In the genomic region with DNA sequence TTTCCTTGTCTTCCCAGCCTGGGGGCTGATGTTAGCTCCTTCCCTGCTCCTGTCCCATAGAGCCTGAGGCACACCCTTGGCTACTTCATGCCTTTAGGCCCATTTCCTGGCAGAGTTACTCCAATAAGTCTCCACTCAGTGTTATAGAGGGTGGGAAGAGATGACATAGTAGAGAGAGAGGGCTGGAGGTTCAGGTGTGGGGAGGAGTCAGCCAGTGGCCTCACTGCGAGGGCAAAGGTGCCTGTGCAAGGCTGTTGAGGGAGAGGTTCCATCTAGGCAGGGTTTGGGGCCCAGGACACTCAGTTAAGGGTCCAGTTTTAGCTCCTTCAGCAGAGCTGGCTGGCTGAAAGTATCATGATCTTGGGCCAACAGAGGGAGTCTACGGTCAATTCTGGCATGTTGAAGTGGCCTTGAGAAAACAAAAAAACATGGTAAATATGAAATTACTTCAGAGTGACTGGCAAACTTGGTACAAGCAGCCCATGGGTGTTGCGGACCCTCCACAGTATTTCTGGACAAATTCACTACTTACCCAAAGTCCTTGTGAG, we compare ENCODE assay signal across 15 cellular contexts.
A peak's percentile ranks its signal among the peaks of the same experiment; 100 is the strongest.
DNase-seq lines count a peak whose midpoint lies in the region; ATAC-seq and TF ChIP-seq lines count a peak whose summit lies in the region.
"Had no signal": no experiment of that assay in that cellular context is flagged by ENCODE, and none has a peak within 500 bp of the region (broad histone marks: within the 10 kb centered on the region; RNA-seq: fewer than 3 reads in every experiment).

No MANE protein-coding gene starts in this region.

- peaks cover 29% of the 10 kb centered on the region for H3K9me3 Mint-ChIP-seq in endodermal cell

- ATAC-seq in GM21786 (IDR thresholded peaks at IDR 0.05; ENCODE audit: unreplicated experiment): no peak
- ATAC-seq: CD8-positive, alpha-beta T cell; GM12878 had no signal

- H3K9ac ChIP-seq in endodermal cell (ENCODE audit: extremely low read depth, low read length, poor library complexity, severe bottlenecking) (no peak overlapping the region), liver (ENCODE audit: low read depth in 1 of 2, low read length in 2 of 2) (no peak overlapping the region)
- H3K9ac ChIP-seq: BLaER1 treated with 17β-estradiol and CSF1 and Interleukin-3, amounts not matched to agents 10 nM and 100 nM; GM23248 had no signal

- H3K27me3 Mint-ChIP-seq in endodermal cell (ENCODE audit: insufficient read depth): peaks cover 2% of the 10 kb centered on the region

- H3K36me3 ChIP-seq in endodermal cell (ENCODE audit: control insufficient read depth, insufficient read depth, low read length): no peaks in the 10 kb centered on the region
- H3K36me3 ChIP-seq in liver (ENCODE audit: control insufficient read depth in 4 of 4, insufficient read depth in 3 of 4, low read depth in 1 of 4, low read length in 3 of 4): no peaks in the 10 kb centered on the region
- H3K36me3 ChIP-seq: BLaER1 treated with 17β-estradiol and CSF1 and Interleukin-3, amounts not matched to agents 10 nM and 100 nM; HAP-1 had no signal

- 0 out of 2 replicates have a peak, but pooled peaks have one; percentile 11 for TF ChIP-seq CTCF in VCaP (conservative IDR thresholded peaks at IDR 0.05)
- peak; percentile 19 for TF ChIP-seq CTCF in endodermal cell (conservative IDR thresholded peaks at IDR 0.05)
- no peak for TF ChIP-seq CTCF in liver (IDR thresholded peaks at IDR 0.05; ENCODE audit: low read depth, low read length, missing input control)

- H3K4me1 ChIP-seq in endodermal cell (ENCODE audit: control insufficient read depth, insufficient read depth, low read length): no peaks in the 10 kb centered on the region
- H3K4me1 ChIP-seq in liver (ENCODE audit: control insufficient read depth in 4 of 4, insufficient read depth in 4 of 4, low read length in 3 of 4): peaks cover 11 to 36% (median 28%) of the 10 kb centered on the region in 4 donors
- H3K4me1 ChIP-seq: BLaER1 treated with 17β-estradiol and CSF1 and Interleukin-3, amounts not matched to agents 10 nM and 100 nM; HAP-1 had no signal

- no peaks in the 10 kb centered on the region for H3K27me3 ChIP-seq in endodermal cell (ENCODE audit: control insufficient read depth, insufficient read depth, low read length, poor library complexity, severe bottlenecking)
- H3K27me3 ChIP-seq in liver (ENCODE audit: control insufficient read depth in 4 of 4, insufficient read depth in 4 of 4, low read length in 3 of 4): no peaks in the 10 kb centered on the region
- H3K27me3 ChIP-seq: BLaER1 treated with 17β-estradiol and CSF1 and Interleukin-3, amounts not matched to agents 10 nM and 100 nM had no signal

- DNase-seq in endodermal cell: no peak
- DNase-seq in NCI-H1092 (lab: John Stamatoyannopoulos, UW): no peak
- DNase-seq in DMS79 (lab: John Stamatoyannopoulos, UW): no peak
- DNase-seq: Calu3; CD8-positive, alpha-beta T cell; DND-41; EL; GM23248 had no signal

- H3K27ac Mint-ChIP-seq in endodermal cell: no peak overlapping the region
- H3K27ac Mint-ChIP-seq: B cell; CD8-positive, alpha-beta T cell had no signal

- H3K4me3 ChIP-seq in endodermal cell (ENCODE audit: low read length) (no peak overlapping the region), liver (ENCODE audit: low read depth in 1 of 3, low read length in 3 of 3) (no peak overlapping the region)
- H3K4me3 ChIP-seq: BLaER1 treated with 17β-estradiol and CSF1 and Interleukin-3, amounts not matched to agents 10 nM and 100 nM; GM12878; GM23248; HAP-1 had no signal

- WGBS in endodermal cell (ENCODE audit: insufficient coverage in 1 of 2, insufficient read length in 1 of 2), 2 experiments: 90 to 100% methylated on average over 1 to 3 of the region's 3 CpGs
- WGBS in liver: 59% methylated on average over 3 of the region's 3 CpGs

- no peak for TF ChIP-seq RAD21 in liver (IDR thresholded peaks at IDR 0.05)

- H3K4me3 Mint-ChIP-seq in endodermal cell: no peak overlapping the region
- H3K4me3 Mint-ChIP-seq: B cell; CD8-positive, alpha-beta T cell had no signal

- H3K27ac ChIP-seq in VCaP (no peak overlapping the region), endodermal cell (ENCODE audit: low read depth, low read length) (no peak overlapping the region), liver (ENCODE audit: low read depth in 1 of 2, low read length in 2 of 2) (peak overlapping the region; percentile 4 to 57)
- H3K27ac ChIP-seq: BLaER1 treated with 17β-estradiol and CSF1 and Interleukin-3, amounts not matched to agents 10 nM and 100 nM; GM23248 had no signal

- peaks cover 12% of the 10 kb centered on the region for H3K9me3 ChIP-seq in endodermal cell (ENCODE audit: control insufficient read depth, low read length)
- no peaks in the 10 kb centered on the region for H3K9me3 ChIP-seq in liver (ENCODE audit: control insufficient read depth in 4 of 4, low read length in 3 of 4)
- H3K9me3 ChIP-seq: HAP-1 had no signal

- H3K4me1 Mint-ChIP-seq in endodermal cell: no peaks in the 10 kb centered on the region
- H3K4me1 Mint-ChIP-seq: B cell had no signal

- H3K36me3 Mint-ChIP-seq in endodermal cell (ENCODE audit: low read depth): peaks cover 2% of the 10 kb centered on the region
- H3K36me3 Mint-ChIP-seq: CD8-positive, alpha-beta T cell had no signal

TF ChIP-seq in liver, 16 proteins besides CTCF, POLR2A, EP300 and RAD21:
- TF ChIP-seq, protein P1, sequence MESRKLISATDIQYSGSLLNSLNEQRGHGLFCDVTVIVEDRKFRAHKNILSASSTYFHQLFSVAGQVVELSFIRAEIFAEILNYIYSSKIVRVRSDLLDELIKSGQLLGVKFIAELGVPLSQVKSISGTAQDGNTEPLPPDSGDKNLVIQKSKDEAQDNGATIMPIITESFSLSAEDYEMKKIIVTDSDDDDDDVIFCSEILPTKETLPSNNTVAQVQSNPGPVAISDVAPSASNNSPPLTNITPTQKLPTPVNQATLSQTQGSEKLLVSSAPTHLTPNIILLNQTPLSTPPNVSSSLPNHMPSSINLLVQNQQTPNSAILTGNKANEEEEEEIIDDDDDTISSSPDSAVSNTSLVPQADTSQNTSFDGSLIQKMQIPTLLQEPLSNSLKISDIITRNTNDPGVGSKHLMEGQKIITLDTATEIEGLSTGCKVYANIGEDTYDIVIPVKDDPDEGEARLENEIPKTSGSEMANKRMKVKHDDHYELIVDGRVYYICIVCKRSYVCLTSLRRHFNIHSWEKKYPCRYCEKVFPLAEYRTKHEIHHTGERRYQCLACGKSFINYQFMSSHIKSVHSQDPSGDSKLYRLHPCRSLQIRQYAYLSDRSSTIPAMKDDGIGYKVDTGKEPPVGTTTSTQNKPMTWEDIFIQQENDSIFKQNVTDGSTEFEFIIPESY (IDR thresholded peaks at IDR 0.05): no peak
- no peak for TF ChIP-seq NR2F2 (IDR thresholded peaks at IDR 0.05)
- no peak for TF ChIP-seq HNF4G (IDR thresholded peaks at IDR 0.05)
- TF ChIP-seq YY1 (IDR thresholded peaks at IDR 0.05): no peak
- no peak for TF ChIP-seq RXRA (IDR thresholded peaks at IDR 0.05)

Comparison
In these comparisons a context has a peak if more than half of its experiments do, and no peak if none do; other contexts are left out.
1. H3K27ac ChIP-seq: peak in liver (2 of 2); none in VCaP (single experiment) and endodermal cell (single experiment).